ENCODE assay signal across 7 cellular contexts in the genomic region with DNA sequence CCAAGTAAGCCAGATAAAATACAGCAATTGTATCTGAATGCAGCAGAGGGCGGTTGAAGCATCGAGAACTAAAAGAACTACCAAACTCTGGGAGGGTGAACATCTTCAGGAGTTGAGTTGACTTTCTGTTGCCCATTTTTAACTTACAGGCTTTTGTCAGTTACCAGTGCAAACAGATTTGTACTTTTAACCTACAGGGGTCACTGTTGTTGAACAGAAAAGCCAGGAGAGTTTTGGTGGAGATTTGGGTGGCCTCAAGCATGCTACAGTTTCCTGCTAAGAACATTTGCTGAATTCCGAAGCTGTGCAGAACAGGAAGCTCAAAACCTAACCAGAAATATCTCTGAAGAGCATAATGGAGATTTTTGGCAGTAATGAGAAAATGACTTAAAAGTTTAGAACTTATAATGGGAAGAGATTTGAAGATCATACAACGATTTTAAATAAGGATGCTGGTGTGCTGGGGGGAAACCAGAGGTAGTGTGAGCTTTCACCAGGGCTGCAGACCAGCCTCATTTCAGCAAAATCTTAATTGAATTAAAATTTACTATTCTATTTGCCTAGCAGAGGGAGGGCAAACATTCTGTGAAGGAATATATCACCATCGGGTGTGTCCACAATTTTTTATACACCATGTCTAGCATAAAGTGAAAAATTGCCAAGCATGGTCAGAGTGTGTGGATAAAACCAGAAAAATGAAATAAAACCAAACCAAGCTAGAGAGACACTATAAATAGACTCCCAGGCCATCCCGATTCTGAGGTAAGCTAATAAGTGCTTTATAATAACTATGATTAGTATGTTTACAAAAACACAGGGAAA.
A peak's percentile ranks its signal among the peaks of the same experiment; 100 is the strongest.
DNase-seq lines count a peak whose midpoint lies in the region; ATAC-seq and TF ChIP-seq lines count a peak whose summit lies in the region.

No MANE protein-coding gene starts in this region.

- no peak overlapping the region for H3K4me2 ChIP-seq in MM.1S (ENCODE audit: low read depth, low read length)
- no peak overlapping the region for H3K4me2 ChIP-seq in smooth muscle cell

- no peak overlapping the region for H3K9ac ChIP-seq in MM.1S (ENCODE audit: low read length)
- no peak overlapping the region for H3K9ac ChIP-seq in smooth muscle cell (ENCODE audit: low read depth)

- H3K4me1 Mint-ChIP-seq in WTC11: no peaks in the 10 kb centered on the region

- H3K4me1 ChIP-seq in MM.1S (ENCODE audit: low read length) (no peaks in the 10 kb centered on the region), smooth muscle cell (ENCODE audit: low read depth) (no peaks in the 10 kb centered on the region)

- H3K79me2 ChIP-seq in MM.1S (ENCODE audit: low read length) (no peaks in the 10 kb centered on the region), smooth muscle cell (ENCODE audit: low read depth) (no peaks in the 10 kb centered on the region)

- H3F3A ChIP-seq in MM.1S (ENCODE audit: insufficient read depth, low read length): no peaks in the 10 kb centered on the region
- no peaks in the 10 kb centered on the region for H3F3A ChIP-seq in smooth muscle cell (ENCODE audit: low read depth)

- ATAC-seq in GM21717 (IDR thresholded peaks at IDR 0.05; ENCODE audit: unreplicated experiment) (peak; percentile 61), WTC11 (peak; percentile 90), left ventricle myocardium superior (peak; percentile 74)

- H2AFZ ChIP-seq in MM.1S (ENCODE audit: low read length) (no peak overlapping the region), smooth muscle cell (ENCODE audit: low read depth) (no peak overlapping the region)

- no peaks in the 10 kb centered on the region for H3K27me3 Mint-ChIP-seq in WTC11 (ENCODE audit: low read depth)

- no peaks in the 10 kb centered on the region for H3K36me3 Mint-ChIP-seq in WTC11

- H3K9me2 ChIP-seq in MM.1S (replicated peaks; ENCODE audit: insufficient read depth, low read length): no peaks in the 10 kb centered on the region

- H3K27ac Mint-ChIP-seq in WTC11: no peak overlapping the region

- CTCF ChIA-PET in WTC11 (lab: Charles Lee): interaction anchor here (0.6 to 1.9 kb wide), 29 partner anchors 9 to 492 kb away, joined by 3 to 47 read pairs (median 4); no protein-coding TSS in a partner anchor

- H3K27me3 ChIP-seq in MM.1S (replicated peaks; ENCODE audit: insufficient read depth, low read length) (no peaks in the 10 kb centered on the region), smooth muscle cell (ENCODE audit: low read depth) (no peaks in the 10 kb centered on the region)

- H3K27ac ChIP-seq in MM.1S (ENCODE audit: low read length): no peak overlapping the region
- no peak overlapping the region for H3K27ac ChIP-seq in smooth muscle cell (ENCODE audit: low read depth)

- H4K20me1 ChIP-seq in MM.1S (ENCODE audit: insufficient read depth, low read length) (no peaks in the 10 kb centered on the region), smooth muscle cell (ENCODE audit: low read depth) (no peaks in the 10 kb centered on the region)

- H3K4me3 Mint-ChIP-seq in WTC11: no peak overlapping the region

- H3K4me3 ChIP-seq in MM.1S (ENCODE audit: low read length) (no peak overlapping the region), smooth muscle cell (no peak overlapping the region)

- DNase-seq in GM10266 (ENCODE audit: extremely low spot score) (peak; percentile 21), MM.1S (peak; percentile 61), WTC11 (ENCODE audit: low spot score) (no peak), left ventricle myocardium superior (no peak), smooth muscle cell (lab: John Stamatoyannopoulos, UW; ENCODE audit: unreplicated experiment) (no peak), posterior vena cava (ENCODE audit: low spot score) (no peak)

- WGBS in smooth muscle cell (ENCODE audit: low lambda C conversion rate): 48% methylated on average over 6 of the region's 6 CpGs

- TF ChIP-seq CTCF in GM10266 (IDR thresholded peaks at IDR 0.05; ENCODE audit: control insufficient read depth, insufficient read depth, low read depth, missing control alignments): peak; percentile 28
- TF ChIP-seq CTCF in MM.1S (IDR thresholded peaks at IDR 0.05; ENCODE audit: low read length): peak; percentile 69
- TF ChIP-seq CTCF in WTC11 (IDR thresholded peaks at IDR 0.05): peak; percentile 39; the same call in 1 of the 2 replicates
- peak; percentile 53 for TF ChIP-seq CTCF in smooth muscle cell (IDR thresholded peaks at IDR 0.05; ENCODE audit: borderline replicate concordance, insufficient read depth, poor library complexity, severe bottlenecking)

- H3K9me3 Mint-ChIP-seq in WTC11: no peaks in the 10 kb centered on the region

- H3K36me3 ChIP-seq in MM.1S (replicated peaks; ENCODE audit: insufficient read depth, low read length) (no peaks in the 10 kb centered on the region), smooth muscle cell (ENCODE audit: low read depth) (no peaks in the 10 kb centered on the region)

- POLR2A ChIA-PET in WTC11 (lab: Charles Lee): no interaction called here

- intact Hi-C loops in left ventricle myocardium superior (cut with micrococcal nuclease): loop anchor here (5.0 kb wide), 1 partner anchor 92 kb away; no protein-coding TSS in a partner anchor
- intact Hi-C loops in posterior vena cava (cut with DNase I): no loop called here

- no peaks in the 10 kb centered on the region for H3K9me3 ChIP-seq in MM.1S (replicated peaks; ENCODE audit: insufficient read depth, low read length)
- H3K9me3 ChIP-seq in smooth muscle cell (replicated peaks; ENCODE audit: low read depth): no peaks in the 10 kb centered on the region

TF ChIP-seq in WTC11, 78 proteins besides CTCF, POLR2A, EP300 and RAD21:
- no peak for TF ChIP-seq ZNF423 (CRISPR knock-in tag; IDR thresholded peaks at IDR 0.05)
- no peak for TF ChIP-seq ELF4 (CRISPR knock-in tag; IDR thresholded peaks at IDR 0.05; ENCODE audit: low read depth)
- no peak for TF ChIP-seq NR1H2 (CRISPR knock-in tag; IDR thresholded peaks at IDR 0.05)
- no peak for TF ChIP-seq ZNF671 (CRISPR knock-in tag; IDR thresholded peaks at IDR 0.05)
- TF ChIP-seq, protein P1, sequence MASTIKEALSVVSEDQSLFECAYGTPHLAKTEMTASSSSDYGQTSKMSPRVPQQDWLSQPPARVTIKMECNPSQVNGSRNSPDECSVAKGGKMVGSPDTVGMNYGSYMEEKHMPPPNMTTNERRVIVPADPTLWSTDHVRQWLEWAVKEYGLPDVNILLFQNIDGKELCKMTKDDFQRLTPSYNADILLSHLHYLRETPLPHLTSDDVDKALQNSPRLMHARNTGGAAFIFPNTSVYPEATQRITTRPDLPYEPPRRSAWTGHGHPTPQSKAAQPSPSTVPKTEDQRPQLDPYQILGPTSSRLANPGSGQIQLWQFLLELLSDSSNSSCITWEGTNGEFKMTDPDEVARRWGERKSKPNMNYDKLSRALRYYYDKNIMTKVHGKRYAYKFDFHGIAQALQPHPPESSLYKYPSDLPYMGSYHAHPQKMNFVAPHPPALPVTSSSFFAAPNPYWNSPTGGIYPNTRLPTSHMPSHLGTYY (CRISPR knock-in tag; IDR thresholded peaks at IDR 0.05): no peak
- TF ChIP-seq ZNF219 (CRISPR knock-in tag; IDR thresholded peaks at IDR 0.05; ENCODE audit: borderline replicate concordance): no peak
- no peak for TF ChIP-seq TEAD4 (CRISPR knock-in tag; IDR thresholded peaks at IDR 0.05)
- TF ChIP-seq, protein P2, sequence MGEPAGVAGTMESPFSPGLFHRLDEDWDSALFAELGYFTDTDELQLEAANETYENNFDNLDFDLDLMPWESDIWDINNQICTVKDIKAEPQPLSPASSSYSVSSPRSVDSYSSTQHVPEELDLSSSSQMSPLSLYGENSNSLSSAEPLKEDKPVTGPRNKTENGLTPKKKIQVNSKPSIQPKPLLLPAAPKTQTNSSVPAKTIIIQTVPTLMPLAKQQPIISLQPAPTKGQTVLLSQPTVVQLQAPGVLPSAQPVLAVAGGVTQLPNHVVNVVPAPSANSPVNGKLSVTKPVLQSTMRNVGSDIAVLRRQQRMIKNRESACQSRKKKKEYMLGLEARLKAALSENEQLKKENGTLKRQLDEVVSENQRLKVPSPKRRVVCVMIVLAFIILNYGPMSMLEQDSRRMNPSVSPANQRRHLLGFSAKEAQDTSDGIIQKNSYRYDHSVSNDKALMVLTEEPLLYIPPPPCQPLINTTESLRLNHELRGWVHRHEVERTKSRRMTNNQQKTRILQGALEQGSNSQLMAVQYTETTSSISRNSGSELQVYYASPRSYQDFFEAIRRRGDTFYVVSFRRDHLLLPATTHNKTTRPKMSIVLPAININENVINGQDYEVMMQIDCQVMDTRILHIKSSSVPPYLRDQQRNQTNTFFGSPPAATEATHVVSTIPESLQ (CRISPR knock-in tag; IDR thresholded peaks at IDR 0.05): no peak
- TF ChIP-seq, protein P3, sequence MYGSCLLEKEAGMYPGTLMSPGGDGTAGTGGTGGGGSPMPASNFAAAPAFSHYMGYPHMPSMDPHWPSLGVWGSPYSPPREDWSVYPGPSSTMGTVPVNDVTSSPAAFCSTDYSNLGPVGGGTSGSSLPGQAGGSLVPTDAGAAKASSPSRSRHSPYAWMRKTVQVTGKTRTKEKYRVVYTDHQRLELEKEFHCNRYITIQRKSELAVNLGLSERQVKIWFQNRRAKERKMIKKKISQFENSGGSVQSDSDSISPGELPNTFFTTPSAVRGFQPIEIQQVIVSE (CRISPR knock-in tag; IDR thresholded peaks at IDR 0.05; ENCODE audit: borderline replicate concordance): no peak
- TF ChIP-seq ATF1 (CRISPR knock-in tag; IDR thresholded peaks at IDR 0.05): no peak
- TF ChIP-seq FOXK1 (CRISPR knock-in tag; IDR thresholded peaks at IDR 0.05): no peak
- TF ChIP-seq, protein P4, sequence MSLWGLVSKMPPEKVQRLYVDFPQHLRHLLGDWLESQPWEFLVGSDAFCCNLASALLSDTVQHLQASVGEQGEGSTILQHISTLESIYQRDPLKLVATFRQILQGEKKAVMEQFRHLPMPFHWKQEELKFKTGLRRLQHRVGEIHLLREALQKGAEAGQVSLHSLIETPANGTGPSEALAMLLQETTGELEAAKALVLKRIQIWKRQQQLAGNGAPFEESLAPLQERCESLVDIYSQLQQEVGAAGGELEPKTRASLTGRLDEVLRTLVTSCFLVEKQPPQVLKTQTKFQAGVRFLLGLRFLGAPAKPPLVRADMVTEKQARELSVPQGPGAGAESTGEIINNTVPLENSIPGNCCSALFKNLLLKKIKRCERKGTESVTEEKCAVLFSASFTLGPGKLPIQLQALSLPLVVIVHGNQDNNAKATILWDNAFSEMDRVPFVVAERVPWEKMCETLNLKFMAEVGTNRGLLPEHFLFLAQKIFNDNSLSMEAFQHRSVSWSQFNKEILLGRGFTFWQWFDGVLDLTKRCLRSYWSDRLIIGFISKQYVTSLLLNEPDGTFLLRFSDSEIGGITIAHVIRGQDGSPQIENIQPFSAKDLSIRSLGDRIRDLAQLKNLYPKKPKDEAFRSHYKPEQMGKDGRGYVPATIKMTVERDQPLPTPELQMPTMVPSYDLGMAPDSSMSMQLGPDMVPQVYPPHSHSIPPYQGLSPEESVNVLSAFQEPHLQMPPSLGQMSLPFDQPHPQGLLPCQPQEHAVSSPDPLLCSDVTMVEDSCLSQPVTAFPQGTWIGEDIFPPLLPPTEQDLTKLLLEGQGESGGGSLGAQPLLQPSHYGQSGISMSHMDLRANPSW (CRISPR knock-in tag; conservative IDR thresholded peaks at IDR 0.05; ENCODE audit: low read depth): no peak
- no peak for TF ChIP-seq TEAD1 (CRISPR knock-in tag; IDR thresholded peaks at IDR 0.05)

Comparison
In these comparisons a context has a peak if more than half of its experiments do, and no peak if none do; other contexts are left out.
1. DNase-seq: peak in GM10266 (single experiment) and MM.1S (single experiment); none in WTC11 (single experiment), left ventricle myocardium superior (single experiment), smooth muscle cell (single experiment) and posterior vena cava (single experiment).
2. Peak in every context shown above with its lines, with median percentiles within 50 percentile points of each other: CTCF ChIP-seq and ATAC-seq.